In genomic region chr17:13869301-13869700, GRCh38 we compare ENCODE assay signal across 23 cellular contexts.
"Had no signal": no experiment of that assay in that cellular context is flagged by ENCODE, and none has a peak within 500 bp of the region (broad histone marks: within the 10 kb centered on the region; RNA-seq: fewer than 3 reads in every experiment).

No MANE protein-coding gene starts in this region.

- H3K36me3 ChIP-seq: ascending aorta, gastroesophageal sphincter, heart right ventricle, neutrophil, pancreas, right lobe of liver, spleen, upper lobe of left lung had no signal

- ATAC-seq: activated CD8-positive, alpha-beta T cell treated with anti-CD3 and anti-CD28 coated beads, Interleukin-2, amount 10 ng/mL, durations not matched to agents 7 days and 5 days; gastroesophageal sphincter; heart right ventricle; naive thymus-derived CD4-positive, alpha-beta T cell; pancreas; right lobe of liver; stimulated activated memory B cell treated with anti-CD40 and anti-IgM and Interleukin-4, amounts not matched to agents 10 μg/mL and 1 μg/mL and 100 μg/mL, for 72 hours had no signal

- H3K4me3 ChIP-seq: ascending aorta, coronary artery, gastroesophageal sphincter, heart right ventricle, pancreas, right lobe of liver, spleen, testis, upper lobe of left lung had no signal

- DNase-seq: activated CD4-positive, alpha-beta T cell treated with anti-CD3 and anti-CD28 coated beads, Interleukin-2, amount 10 ng/mL, durations not matched to agents 24 days and 14 days; activated CD8-positive, alpha-beta memory T cell treated with anti-CD3 and anti-CD28 coated beads, Interleukin-2, amount 50 U/mL, for 4 hours; activated CD8-positive, alpha-beta T cell treated with anti-CD3 and anti-CD28 coated beads, Interleukin-2, amount 10 ng/mL, durations not matched to agents 7 days and 5 days; activated effector memory CD4-positive, alpha-beta T cell treated with Interleukin-2 at 50 U/mL for 16 hours; activated naive CD4-positive, alpha-beta T cell treated with anti-CD3 and anti-CD28 coated beads, Interleukin-2, amount 50 U/mL, for 16 hours; activated T-cell treated with anti-CD3 and anti-CD28 coated beads, Interleukin-2, amount 50 U/mL, for 48 hours; caudate nucleus; heart right ventricle; immature natural killer cell; naive thymus-derived CD4-positive, alpha-beta T cell; pancreas; right lobe of liver; spleen; stimulated activated CD4-positive, alpha-beta T cell treated with anti-CD3 and anti-CD28 coated beads, Interleukin-4, amount 100 ng/mL, for 4 hours; T-helper 1 cell; T-helper 9 cell; testis; upper lobe of left lung had no signal

- H3K9me3 ChIP-seq: ascending aorta, neutrophil, pancreas, right lobe of liver, testis, upper lobe of left lung had no signal

- H3K4me1 ChIP-seq: ascending aorta, gastroesophageal sphincter, pancreas, right lobe of liver, testis, upper lobe of left lung had no signal

- H3K27ac ChIP-seq: ascending aorta, coronary artery, gastroesophageal sphincter, heart right ventricle, neutrophil, pancreas, right lobe of liver, spleen, testis, upper lobe of left lung had no signal

- H3K27me3 ChIP-seq: ascending aorta, gastroesophageal sphincter, heart right ventricle, neutrophil, pancreas, right lobe of liver, spleen, testis, upper lobe of left lung had no signal
